In genomic region chr18:56381151-56381550, GRCh38 we compare ENCODE assay signal across 20 cellular contexts.
A peak's percentile ranks its signal among the peaks of the same experiment; 100 is the strongest.
DNase-seq lines count a peak whose midpoint lies in the region; ATAC-seq, FAIRE-seq and TF ChIP-seq lines count a peak whose summit lies in the region.
"Had no signal": no experiment of that assay in that cellular context is flagged by ENCODE, and none has a peak within 500 bp of the region (broad histone marks: within the 10 kb centered on the region; RNA-seq: fewer than 3 reads in every experiment).

No MANE protein-coding gene starts in this region.

- no peaks in the 10 kb centered on the region for H3K9me2 ChIP-seq in GM23248 (ENCODE audit: insufficient read depth)

- DNase-seq in Right ventricle myocardium superior = no peak
- DNase-seq in Right ventricle myocardium inferior (ENCODE audit: missing footprints) = no peak
- DNase-seq in D721Med (ENCODE audit: insufficient read length, low spot score) = no peak
- DNase-seq in GM23248 = no peak
- peak; percentile 35 for DNase-seq in fibroblast of gingiva (ENCODE audit: low read depth)
- no peak for DNase-seq in GDM1 (lab: John Stamatoyannopoulos, UW)
- DNase-seq in activated CD4-positive, CD25-positive, alpha-beta regulatory T cell treated with anti-CD3 and anti-CD28 coated beads, Interleukin-2, amount 50 U/mL, for 72 hours = no peak
- DNase-seq: C1 segment of cervical spinal cord; Calu3; CD4-positive, alpha-beta memory T cell; COR-L47; DMS153; DND-41; H9 had no signal

- no peaks in the 10 kb centered on the region for H4K20me1 ChIP-seq in GM23248 (ENCODE audit: insufficient read depth)

- H3K27me3 ChIP-seq in GM23248 (replicated peaks; ENCODE audit: insufficient read depth) = no peaks in the 10 kb centered on the region

- WGBS in GM23248 (ENCODE audit: low coverage in 1 of 2, low lambda C conversion rate in 2 of 2, missing lambda C conversion rate in 2 of 2), 2 experiments = 47 to 53% methylated on average over 4 of the region's 4 CpGs

- ATAC-seq in Right ventricle myocardium superior (ENCODE audit: poor library complexity) (peak; percentile 64), Right ventricle myocardium inferior (no peak), GM21529 (IDR thresholded peaks at IDR 0.05; ENCODE audit: unreplicated experiment) (no peak)
- ATAC-seq: HCT116 had no signal

- H3K9ac ChIP-seq in GM23248 = no peak overlapping the region

- H3F3A ChIP-seq in GM23248 (ENCODE audit: insufficient read depth) = no peaks in the 10 kb centered on the region

- H3K27ac ChIP-seq in GM23248 = no peak overlapping the region
- H3K27ac ChIP-seq: 22Rv1 had no signal

- H2AFZ ChIP-seq in GM23248 = peak overlapping the region; percentile 92; the same call in 1 of the 2 replicates

- H3K4me1 ChIP-seq in GM23248 (ENCODE audit: insufficient read depth) = peaks cover 25% of the 10 kb centered on the region

- in situ Hi-C loops in GM23248 (cut with MboI) = no loop called here

- no peak overlapping the region for H3K4me2 ChIP-seq in GM23248 (ENCODE audit: unreplicated experiment)

- intact Hi-C loops in Right ventricle myocardium superior (cut with DNase I) (no loop called here), Right ventricle myocardium inferior (cut with DNase I) (no loop called here)

- no peak overlapping the region for H3K4me3 ChIP-seq in GM23248

- no peaks in the 10 kb centered on the region for H3K79me2 ChIP-seq in GM23248 (ENCODE audit: insufficient read depth)

- no peaks in the 10 kb centered on the region for H3K9me3 ChIP-seq in GM23248 (ENCODE audit: low read depth)

- no peak for TF ChIP-seq CTCF in D721Med (IDR thresholded peaks at IDR 0.05; ENCODE audit: insufficient read depth, missing control alignments)

- no peaks in the 10 kb centered on the region for H3K36me3 ChIP-seq in GM23248 (ENCODE audit: low read depth)

- FAIRE-seq in D721Med (lab: Jason Lieb, UNC) = peak; percentile 98
- FAIRE-seq: A204.1, G401.6, GM12892 had no signal
